10 cellular contexts compared by ENCODE assay signal in genomic region chr2:229408356-229408755, GRCh38.
DNase-seq lines count a peak whose midpoint lies in the region; ATAC-seq, FAIRE-seq and TF ChIP-seq lines count a peak whose summit lies in the region.
"Had no signal": no experiment of that assay in that cellular context is flagged by ENCODE, and none has a peak within 500 bp of the region (broad histone marks: within the 10 kb centered on the region; RNA-seq: fewer than 3 reads in every experiment).

No MANE protein-coding gene starts in this region.

- H3K36me3 Mint-ChIP-seq in activated CD8-positive, alpha-beta memory T cell treated with anti-CD3 and anti-CD28 coated beads, Interleukin-2, amount 10 ng/mL, durations not matched to agents 7 days and 5 days, result no peaks in the 10 kb centered on the region
- no peaks in the 10 kb centered on the region for H3K36me3 Mint-ChIP-seq in activated T-helper 2 cell treated with anti-CD3 and anti-CD28 coated beads, Interferon-gamma antibody, Interleukin-2, Interleukin-4, amounts not matched to agents 10 μg/mL and 5 μg/mL and 100 μg/mL, durations not matched to agents 14 hours and 24 hours and 36 hours (ENCODE audit: low read depth)

- TF ChIP-seq POLR2A in H54 (IDR thresholded peaks at IDR 0.05; ENCODE audit: low read depth, low read length), result no peak

- H3K27ac ChIP-seq in small intestine (ENCODE audit: low read depth in 1 of 2, low read length in 1 of 2), result peak overlapping the region in 1 of 2 donors; percentile 42
- H3K27ac ChIP-seq: parathyroid adenoma had no signal

- peak; percentile 92 for FAIRE-seq in H54 (lab: Jason Lieb, UNC)
- FAIRE-seq in small intestine (lab: Jason Lieb, UNC), result no peak

- H3K27me3 ChIP-seq in small intestine (ENCODE audit: control insufficient read depth in 2 of 2, insufficient read depth in 2 of 2, low read length in 2 of 2), result no peaks in the 10 kb centered on the region

- no peak overlapping the region for H3K27ac Mint-ChIP-seq in activated CD8-positive, alpha-beta memory T cell treated with anti-CD3 and anti-CD28 coated beads, Interleukin-2, amount 10 ng/mL, durations not matched to agents 7 days and 5 days
- H3K27ac Mint-ChIP-seq in activated T-helper 2 cell treated with anti-CD3 and anti-CD28 coated beads, Interferon-gamma antibody, Interleukin-2, Interleukin-4, amounts not matched to agents 10 μg/mL and 5 μg/mL and 100 μg/mL, durations not matched to agents 14 hours and 24 hours and 36 hours, result no peak overlapping the region

- H3K4me1 Mint-ChIP-seq in activated CD8-positive, alpha-beta memory T cell treated with anti-CD3 and anti-CD28 coated beads, Interleukin-2, amount 10 ng/mL, durations not matched to agents 7 days and 5 days, result no peaks in the 10 kb centered on the region
- H3K4me1 Mint-ChIP-seq in activated T-helper 2 cell treated with anti-CD3 and anti-CD28 coated beads, Interferon-gamma antibody, Interleukin-2, Interleukin-4, amounts not matched to agents 10 μg/mL and 5 μg/mL and 100 μg/mL, durations not matched to agents 14 hours and 24 hours and 36 hours (ENCODE audit: low read depth), result no peaks in the 10 kb centered on the region

- no peaks in the 10 kb centered on the region for H3K9me3 ChIP-seq in small intestine (ENCODE audit: control insufficient read depth, low read depth)

- ATAC-seq in activated CD8-positive, alpha-beta memory T cell treated with anti-CD3 and anti-CD28 coated beads, Interleukin-2, amount 10 ng/mL, durations not matched to agents 7 days and 5 days, result no peak

- no peak overlapping the region for H3K4me3 Mint-ChIP-seq in activated CD8-positive, alpha-beta memory T cell treated with anti-CD3 and anti-CD28 coated beads, Interleukin-2, amount 10 ng/mL, durations not matched to agents 7 days and 5 days
- no peak overlapping the region for H3K4me3 Mint-ChIP-seq in activated T-helper 2 cell treated with anti-CD3 and anti-CD28 coated beads, Interferon-gamma antibody, Interleukin-2, Interleukin-4, amounts not matched to agents 10 μg/mL and 5 μg/mL and 100 μg/mL, durations not matched to agents 14 hours and 24 hours and 36 hours (ENCODE audit: low read depth)
- H3K4me3 Mint-ChIP-seq: H9 had no signal

- intact Hi-C loops in activated T-helper 2 cell treated with anti-CD3 and anti-CD28 coated beads, Interferon-gamma antibody, Interleukin-2, Interleukin-4, amounts not matched to agents 10 μg/mL and 5 μg/mL and 100 μg/mL, durations not matched to agents 14 hours and 24 hours and 36 hours (cut with micrococcal nuclease), result no loop called here

- no peak overlapping the region for H3K4me3 ChIP-seq in small intestine (ENCODE audit: low read depth in 1 of 2, low read length in 2 of 2)

- CTCF ChIA-PET in activated CD8-positive, alpha-beta memory T cell treated with anti-CD3 and anti-CD28 coated beads, Interleukin-2, amount 10 ng/mL, durations not matched to agents 7 days and 5 days (lab: Charles Lee), result no interaction called here

- H3K27me3 Mint-ChIP-seq in activated CD8-positive, alpha-beta memory T cell treated with anti-CD3 and anti-CD28 coated beads, Interleukin-2, amount 10 ng/mL, durations not matched to agents 7 days and 5 days, result no peaks in the 10 kb centered on the region
- H3K27me3 Mint-ChIP-seq in activated T-helper 2 cell treated with anti-CD3 and anti-CD28 coated beads, Interferon-gamma antibody, Interleukin-2, Interleukin-4, amounts not matched to agents 10 μg/mL and 5 μg/mL and 100 μg/mL, durations not matched to agents 14 hours and 24 hours and 36 hours (ENCODE audit: low read depth), result no peaks in the 10 kb centered on the region

- no peaks in the 10 kb centered on the region for H3K4me1 ChIP-seq in small intestine (ENCODE audit: control insufficient read depth in 2 of 2, insufficient read depth in 1 of 2, low read depth in 1 of 2, low read length in 1 of 2)
- H3K4me1 ChIP-seq: parathyroid adenoma had no signal

- H3K36me3 ChIP-seq in small intestine (ENCODE audit: control insufficient read depth in 2 of 2, insufficient read depth in 2 of 2, low read length in 2 of 2), result no peaks in the 10 kb centered on the region

- peak; percentile 35 for DNase-seq in H54 (ENCODE audit: insufficient read length, low spot score)
- DNase-seq in SIG-M5 treated with dmso at 0.1 percent for 504 hours (lab: John Stamatoyannopoulos, UW; ENCODE audit: unreplicated experiment), result peak; percentile 95
- peak; percentile 31 for DNase-seq in glomerular visceral epithelial cell (ENCODE audit: extremely low spot score)
- DNase-seq in small intestine, result peak; percentile 10
- no peak for DNase-seq in central memory CD4-positive, alpha-beta T cell
- no peak for DNase-seq in NCI-H1048 (lab: John Stamatoyannopoulos, UW)
- DNase-seq in activated CD8-positive, alpha-beta memory T cell treated with anti-CD3 and anti-CD28 coated beads, Interleukin-2, amount 10 ng/mL, durations not matched to agents 7 days and 5 days, result no peak
- DNase-seq in activated T-helper 2 cell treated with anti-CD3 and anti-CD28 coated beads, Interferon-gamma antibody, Interleukin-2, Interleukin-4, amounts not matched to agents 10 μg/mL and 5 μg/mL and 100 μg/mL, durations not matched to agents 14 hours and 24 hours and 36 hours (ENCODE audit: low spot score), result no peak
- DNase-seq: H9 had no signal

- WGBS in small intestine, 3 donors, result 6 to 22% (median 8%) methylated on average over 1 of the region's 1 CpG

- no peaks in the 10 kb centered on the region for H3K9me3 Mint-ChIP-seq in activated CD8-positive, alpha-beta memory T cell treated with anti-CD3 and anti-CD28 coated beads, Interleukin-2, amount 10 ng/mL, durations not matched to agents 7 days and 5 days (ENCODE audit: low read depth)
- no peaks in the 10 kb centered on the region for H3K9me3 Mint-ChIP-seq in activated T-helper 2 cell treated with anti-CD3 and anti-CD28 coated beads, Interferon-gamma antibody, Interleukin-2, Interleukin-4, amounts not matched to agents 10 μg/mL and 5 μg/mL and 100 μg/mL, durations not matched to agents 14 hours and 24 hours and 36 hours
- H3K9me3 Mint-ChIP-seq: H9 had no signal

Comparison
In these comparisons a context has a peak if more than half of its experiments do, and no peak if none do; other contexts are left out.
1. DNase-seq: peak in H54 (single experiment), SIG-M5 treated with dmso at 0.1 percent for 504 hours (single experiment), glomerular visceral epithelial cell (single experiment) and small intestine (single experiment); none in central memory CD4-positive, alpha-beta T cell (single experiment), NCI-H1048 (single experiment), activated CD8-positive, alpha-beta memory T cell treated with anti-CD3 and anti-CD28 coated beads, Interleukin-2, amount 10 ng/mL, durations not matched to agents 7 days and 5 days (single experiment) and activated T-helper 2 cell treated with anti-CD3 and anti-CD28 coated beads, Interferon-gamma antibody, Interleukin-2, Interleukin-4, amounts not matched to agents 10 μg/mL and 5 μg/mL and 100 μg/mL, durations not matched to agents 14 hours and 24 hours and 36 hours (single experiment).